8 cellular contexts compared by ENCODE assay signal in genomic region chr10:48306870-48307531, GRCh38. TPM values are rescaled to one million over a fixed set of nuclear protein-coding genes. Genes with fewer than 3 reads are reported as not detected.
DNase-seq lines count a peak whose midpoint lies in the region; ATAC-seq, FAIRE-seq and TF ChIP-seq lines count a peak whose summit lies in the region.

No MANE protein-coding gene starts in this region.

- no peak for FAIRE-seq in kidney (lab: Jason Lieb, UNC)

- H3K36me3 Mint-ChIP-seq in T-helper 17 cell (ENCODE audit: low read depth): no peaks in the 10 kb centered on the region

- no peak for TF ChIP-seq CTCF in DND-41 (IDR thresholded peaks at IDR 0.05; ENCODE audit: borderline replicate concordance, extremely low read depth, low read length, poor library complexity, severe bottlenecking)
- TF ChIP-seq CTCF in kidney (IDR thresholded peaks at IDR 0.05; ENCODE audit: borderline replicate concordance, extremely low read depth, insufficient read depth): no peak

- H3K36me3 ChIP-seq in DND-41 (ENCODE audit: insufficient read depth, low read length) (no peaks in the 10 kb centered on the region), kidney (ENCODE audit: control insufficient read depth in 1 of 2, insufficient read depth in 2 of 2, low read length in 2 of 2) (no peaks in the 10 kb centered on the region)

- H3K9me3 ChIP-seq in DND-41 (ENCODE audit: insufficient read depth, low read length, severe bottlenecking) (no peaks in the 10 kb centered on the region), T-helper 17 cell (ENCODE audit: control insufficient read depth, low read length, poor library complexity, severe bottlenecking) (no peaks in the 10 kb centered on the region), kidney (ENCODE audit: control insufficient read depth in 1 of 2, low read length in 2 of 2) (no peaks in the 10 kb centered on the region)

- peaks cover 52% of the 10 kb centered on the region for H3K79me2 ChIP-seq in DND-41 (ENCODE audit: insufficient read depth, low read length)

- peak overlapping the region; percentile 89 for H3K27ac Mint-ChIP-seq in T-helper 17 cell

- H3K27me3 ChIP-seq in DND-41 (ENCODE audit: insufficient read depth, low read length, poor library complexity): no peaks in the 10 kb centered on the region

- H3K9ac ChIP-seq in DND-41 (ENCODE audit: low read depth, low read length) (peak overlapping the region; percentile 84), kidney (ENCODE audit: low read length in 2 of 2) (peak overlapping the region; percentile 72 to 84)

- ATAC-seq in DND-41 (ENCODE audit: insufficient read depth, low read depth) (peak; percentile 68), GM21381 (IDR thresholded peaks at IDR 0.05; ENCODE audit: unreplicated experiment) (peak; percentile 34), T-helper 17 cell (peak; percentile 65)

- peak overlapping the region; percentile 70 for H3K4me2 ChIP-seq in DND-41 (ENCODE audit: insufficient read depth, low read length)

- H3K4me1 ChIP-seq in DND-41 (ENCODE audit: insufficient read depth, low read length) (peaks cover 41% of the 10 kb centered on the region), kidney (ENCODE audit: control insufficient read depth in 1 of 2, insufficient read depth in 1 of 2, low read depth in 1 of 2, low read length in 2 of 2) (peaks cover 7 to 10% of the 10 kb centered on the region in 2 donors)

- peak overlapping the region; percentile 80 for H3K27ac ChIP-seq in DND-41 (ENCODE audit: low read length)
- peak overlapping the region; percentile 71 to 85 for H3K27ac ChIP-seq in kidney (ENCODE audit: low read depth in 2 of 2, low read length in 2 of 2)

- peaks cover 33% of the 10 kb centered on the region; the same call in 1 of the 2 replicates for H4K20me1 ChIP-seq in DND-41 (ENCODE audit: insufficient read depth, low read length)

- intact Hi-C loops in kidney (cut with DNase I): no loop called here

- H3K27me3 Mint-ChIP-seq in T-helper 17 cell: no peaks in the 10 kb centered on the region

- in situ Hi-C loops in T47D (cut with HindIII; ENCODE audit: low pct_unique_long_range_greater_than_20kb, low sequenced_read_pairs): no loop called here

- H3K4me3 Mint-ChIP-seq in T-helper 17 cell: peak overlapping the region; percentile 88

- peaks cover 18% of the 10 kb centered on the region for H3K4me1 Mint-ChIP-seq in T-helper 17 cell

- DNase-seq in DND-41 (peak; percentile 79), HT1080 (ENCODE audit: low read depth) (peak; percentile 22), T-helper 17 cell (peak; percentile 53 to 79 (median 79)), T47D (ENCODE audit: low read depth in 1 of 2, low spot score in 1 of 2) (peak; percentile 73 to 76), kidney (peak; percentile 88), MV-4-11 (lab: John Stamatoyannopoulos, UW) (no peak)
- DNase-seq in stimulated activated CD4-positive, alpha-beta T cell treated with anti-CD3 and anti-CD28 coated beads, Interleukin-1b, Interleukin-23, amount 100 ng/mL, for 4 hours (ENCODE audit: low read depth in 2 of 2): peak; percentile 59 to 63

- peak overlapping the region; percentile 73 for H2AFZ ChIP-seq in DND-41 (ENCODE audit: low read depth, low read length)

- H3K4me3 ChIP-seq in DND-41 (ENCODE audit: low read depth in 1 of 2, low read length in 2 of 2) (peak overlapping the region; percentile 80 to 92), kidney (ENCODE audit: low read length in 2 of 2) (peak overlapping the region; percentile 66 to 86)

RNA-seq across cellular contexts. Expression of gene MAPK8, which starts 0.5 kb away (rescaled TPM):
- total RNA-seq in HT1080 (2014; rRNA removed; shearing (Covaris generic)): 66.7 and 69.9 TPM in 2 replicates
- polyA plus RNA-seq in HT1080 (2015; cell fraction: cytosol; rRNA removed): 40.2 and 49.2 TPM in 2 replicates
- 50.0 and 71.2 TPM in 2 replicates for polyA plus RNA-seq in HT1080 (2015; cell fraction: nucleus; rRNA removed)
- total RNA-seq in T-helper 17 cell (10 to 100 TPM; 34.0 to 35.8 TPM), kidney (36.7 TPM)
- polyA plus RNA-seq in kidney (ENCODE audit: insufficient read depth, low read depth, low replicate concordance): 17.0 TPM

RNA-seq across cellular contexts. Expression of gene FRMPD2, which starts 32.5 kb away (rescaled TPM):
- total RNA-seq in HT1080 (2014; rRNA removed; shearing (Covaris generic)): not detected in 2 replicates
- polyA plus RNA-seq in HT1080 (2015; cell fraction: cytosol; rRNA removed): not detected in 2 replicates
- not detected in 2 replicates for polyA plus RNA-seq in HT1080 (2015; cell fraction: nucleus; rRNA removed)
- total RNA-seq in T-helper 17 cell: under 1 TPM in 1 of 2 donors, not detected in 1; 0.17 TPM
- total RNA-seq in kidney: 0.47 TPM
- 0.34 TPM for polyA plus RNA-seq in kidney (ENCODE audit: insufficient read depth, low read depth, low replicate concordance)
